13 cellular contexts compared by ENCODE assay signal in genomic region chr15:58522391-58522790, GRCh38.
DNase-seq lines count a peak whose midpoint lies in the region; ATAC-seq and TF ChIP-seq lines count a peak whose summit lies in the region.
"Had no signal": no experiment of that assay in that cellular context is flagged by ENCODE, and none has a peak within 500 bp of the region (broad histone marks: within the 10 kb centered on the region; RNA-seq: fewer than 3 reads in every experiment).

No MANE protein-coding gene starts in this region.

- 33% methylated on average over 9 of the region's 9 CpGs for WGBS in mammary epithelial cell (ENCODE audit: low coverage, missing lambda C conversion rate)

- in situ Hi-C loops in G401 (cut with HindIII; ENCODE audit: low sequenced_read_pairs): no loop called here
- in situ Hi-C loops in mammary epithelial cell (cut with MboI; ENCODE audit: low sequenced_read_pairs in 2 of 2): no loop called here

- peak overlapping the region; percentile 8 for H3K27ac ChIP-seq in mammary epithelial cell (ENCODE audit: insufficient read depth, low read depth, low read length)
- H3K27ac ChIP-seq: uterus had no signal

- H3K4me2 ChIP-seq in mammary epithelial cell (ENCODE audit: insufficient read depth, low read depth, low read length): peak overlapping the region; percentile 19

- peak; percentile 75 for DNase-seq in G401 (ENCODE audit: low spot score)
- no peak for DNase-seq in mammary epithelial cell
- DNase-seq in inferior parietal cortex (ENCODE audit: extremely low spot score): peak; percentile 59
- no peak for DNase-seq in sciatic nerve (ENCODE audit: low spot score)
- no peak for DNase-seq in NCI-H2029 treated with DMSO at 0.1 percent for 48 hours (lab: John Stamatoyannopoulos, UW)
- no peak for DNase-seq in activated gamma-delta T cell (lab: John Stamatoyannopoulos, UW)
- DNase-seq in activated CD4-positive, alpha-beta T cell treated with anti-CD3 and anti-CD28 coated beads, Interleukin-2, amount 50 U/mL, for 48 hours: no peak
- DNase-seq in activated CD4-positive, CD25-positive, alpha-beta regulatory T cell (lab: John Stamatoyannopoulos, UW): no peak
- DNase-seq: COR-L47; NK-92 treated with Interleukin-12 subunit alpha and Interleukin-12 subunit beta, amount 100 ng/mL, for 24 hours; T-helper 9 cell; uterus had no signal

- H3K4me1 ChIP-seq in mammary epithelial cell (ENCODE audit: insufficient read depth, low read length): peaks cover 22% of the 10 kb centered on the region
- H3K4me1 ChIP-seq: uterus had no signal

- H3K27me3 ChIP-seq in mammary epithelial cell (ENCODE audit: insufficient read depth, low read length): no peaks in the 10 kb centered on the region
- H3K27me3 ChIP-seq: uterus had no signal

- no peak overlapping the region for H3K4me3 ChIP-seq in mammary epithelial cell (replicated peaks in 1 of 3; ENCODE audit: insufficient read depth in 1 of 3, low read depth in 2 of 3, low read length in 3 of 3)
- H3K4me3 ChIP-seq: coronary artery, uterus had no signal

- H3K9ac ChIP-seq in mammary epithelial cell (ENCODE audit: insufficient read depth, low read length): no peak overlapping the region

- no peaks in the 10 kb centered on the region for H3K9me3 ChIP-seq in mammary epithelial cell (replicated peaks; ENCODE audit: insufficient read depth, low read length)
- H3K9me3 ChIP-seq: uterus had no signal

- peak overlapping the region; percentile 83 for H2AFZ ChIP-seq in mammary epithelial cell (ENCODE audit: low read depth, low read length)

- ATAC-seq in sciatic nerve: peak; percentile 63

- no peaks in the 10 kb centered on the region for H3K36me3 ChIP-seq in mammary epithelial cell (ENCODE audit: insufficient read depth, low read length)
- H3K36me3 ChIP-seq: uterus had no signal

- intact Hi-C loops in mammary epithelial cell (cut with micrococcal nuclease): no loop called here
- intact Hi-C loops in sciatic nerve (cut with DNase I): no loop called here

- BruUV-seq in mammary epithelial cell (replicated peaks; lab: Mats Ljungman, UMichigan): no TSS peak

- dilution Hi-C loops in mammary epithelial cell (cut with HindIII; ENCODE audit: low sequenced_read_pairs): no loop called here

- H4K20me1 ChIP-seq in mammary epithelial cell (ENCODE audit: insufficient read depth, low read length): no peaks in the 10 kb centered on the region

- CTCF ChIA-PET in mammary epithelial cell (lab: Charles Lee; ENCODE audit: low non-redundant PET): no interaction called here

- TF ChIP-seq CTCF in mammary epithelial cell (conservative IDR thresholded peaks at IDR 0.05 in 1 of 2, IDR thresholded peaks at IDR 0.05 in 1 of 2; ENCODE audit: extremely low read depth in 1 of 2, insufficient read depth in 1 of 2, low read depth in 1 of 2, low read length in 2 of 2): no peak

- H3K79me2 ChIP-seq in mammary epithelial cell (ENCODE audit: insufficient read depth, low read length): no peaks in the 10 kb centered on the region

Comparison
In these comparisons a context has a peak if more than half of its experiments do, and no peak if none do; other contexts are left out.
1. DNase-seq: peak in G401 (single experiment) and inferior parietal cortex (single experiment); none in mammary epithelial cell (single experiment), sciatic nerve (single experiment), NCI-H2029 treated with DMSO at 0.1 percent for 48 hours (single experiment), activated gamma-delta T cell (single experiment), activated CD4-positive, alpha-beta T cell treated with anti-CD3 and anti-CD28 coated beads, Interleukin-2, amount 50 U/mL, for 48 hours (0 of 2) and activated CD4-positive, CD25-positive, alpha-beta regulatory T cell (0 of 4).